1 cellular context compared by ENCODE assay signal in genomic region chr6:24743265-24743943, GRCh38.
TF ChIP-seq lines count a peak whose summit lies in the region.

No MANE protein-coding gene starts in this region.

TF ChIP-seq in K562, 482 proteins besides CTCF, POLR2A, EP300 and RAD21 (continues in another document):
- TF ChIP-seq ZBTB7A (IDR thresholded peaks at IDR 0.05; ENCODE audit: borderline replicate concordance, control insufficient read depth, low read depth, low read length) (no peak), MYC (IDR thresholded peaks at IDR 0.05; ENCODE audit: low read depth, low read length) (no peak), MYC (CRISPR knock-in tag; IDR thresholded peaks at IDR 0.05; ENCODE audit: borderline replicate concordance, low read depth) (0 out of 2 replicates have a peak, but pooled peaks have one; percentile 17), SMAD4 (CRISPR knock-in tag; conservative IDR thresholded peaks at IDR 0.05) (0 out of 2 replicates have a peak, but pooled peaks have one; percentile 55), EWSR1 (IDR thresholded peaks at IDR 0.05; ENCODE audit: borderline replicate concordance, low read depth, partially characterized antibody) (no peak), YY1 (IDR thresholded peaks at IDR 0.05; ENCODE audit: borderline replicate concordance in 1 of 3, control insufficient read depth in 1 of 3, extremely low read depth in 1 of 3, insufficient read depth in 3 of 3, insufficient read length in 1 of 3, insufficient replicate concordance in 2 of 3, low read depth in 1 of 3, low read length in 2 of 3) (peak; percentile 43 to 86 (median 47)), PURB (CRISPR knock-in tag; IDR thresholded peaks at IDR 0.05; ENCODE audit: low read depth) (no peak), ZNF354B (CRISPR knock-in tag; IDR thresholded peaks at IDR 0.05) (no peak), DACH1 (IDR thresholded peaks at IDR 0.05; ENCODE audit: partially characterized antibody) (no peak), ZNF197 (CRISPR knock-in tag; IDR thresholded peaks at IDR 0.05; ENCODE audit: low read depth) (0 out of 2 replicates have a peak, but pooled peaks have one; percentile 53), FOXA1 (IDR thresholded peaks at IDR 0.05; ENCODE audit: borderline replicate concordance) (no peak), TAL1 (IDR thresholded peaks at IDR 0.05) (no peak), CHD2 (IDR thresholded peaks at IDR 0.05; ENCODE audit: low read depth, low read length) (no peak), CTBP1 (IDR thresholded peaks at IDR 0.05; ENCODE audit: borderline replicate concordance) (0 out of 2 replicates have a peak, but pooled peaks have one; percentile 26), NFIC (IDR thresholded peaks at IDR 0.05) (peak; percentile 22; the same call in 1 of the 2 replicates), GABPB1 (CRISPR knock-in tag; IDR thresholded peaks at IDR 0.05) (peak; percentile 34; the same call in 1 of the 2 replicates), ZNF408 (CRISPR knock-in tag; IDR thresholded peaks at IDR 0.05; ENCODE audit: low read depth) (no peak), JUNB (CRISPR knock-in tag; conservative IDR thresholded peaks at IDR 0.05) (peak; percentile 55; the same call in 1 of the 2 replicates), FOXP4 (CRISPR knock-in tag; IDR thresholded peaks at IDR 0.05; ENCODE audit: borderline replicate concordance) (no peak), ZFP1 (CRISPR knock-in tag; IDR thresholded peaks at IDR 0.05) (no peak), FOSL1 (tag; conservative IDR thresholded peaks at IDR 0.05) (peak; percentile 97), KDM1A (IDR thresholded peaks at IDR 0.05) (no peak), JUND (IDR thresholded peaks at IDR 0.05; ENCODE audit: borderline replicate concordance, low read depth, low read length) (peak; percentile 86), JUND (tag; IDR thresholded peaks at IDR 0.05; ENCODE audit: borderline replicate concordance, low read depth, low read length) (peak; percentile 90), XRCC3 (IDR thresholded peaks at IDR 0.05) (no peak), HDAC8 (tag; IDR thresholded peaks at IDR 0.05) (no peak), HMBOX1 (IDR thresholded peaks at IDR 0.05) (peak; percentile 61; the same call in 1 of the 2 replicates), NFATC3 (IDR thresholded peaks at IDR 0.05) (no peak), ZNF592 (IDR thresholded peaks at IDR 0.05) (peak; percentile 65; the same call in 1 of the 2 replicates), EHMT2 (IDR thresholded peaks at IDR 0.05) (peak; percentile 82), NCOA2 (IDR thresholded peaks at IDR 0.05; ENCODE audit: partially characterized antibody in 2 of 2) (no peak), RFX7 (CRISPR knock-in tag; IDR thresholded peaks at IDR 0.05) (no peak), ATF7 (IDR thresholded peaks at IDR 0.05) (0 out of 2 replicates have a peak, but pooled peaks have one; percentile 21), ZNF436 (CRISPR knock-in tag; IDR thresholded peaks at IDR 0.05) (no peak), ZNF766 (CRISPR knock-in tag; conservative IDR thresholded peaks at IDR 0.05) (peak; percentile 66; the same call in 1 of the 2 replicates), NR2C2 (CRISPR knock-in tag; IDR thresholded peaks at IDR 0.05) (no peak), NR2C2 (tag; IDR thresholded peaks at IDR 0.05) (peak; percentile 63), ELF1 (tag; IDR thresholded peaks at IDR 0.05) (peak; percentile 26; the same call in 1 of the 2 replicates), RHOXF2B (CRISPR knock-in tag; conservative IDR thresholded peaks at IDR 0.05) (no peak), CHD7 (IDR thresholded peaks at IDR 0.05; ENCODE audit: low read depth, low read length) (no peak), PHTF2 (CRISPR knock-in tag; IDR thresholded peaks at IDR 0.05) (no peak), SMARCA4 (IDR thresholded peaks at IDR 0.05) (peak; percentile 54; the same call in 1 of the 2 replicates), ZNF431 (CRISPR knock-in tag; IDR thresholded peaks at IDR 0.05) (no peak), NFRKB (IDR thresholded peaks at IDR 0.05; ENCODE audit: low read depth) (peak; percentile 42; the same call in 1 of the 2 replicates), GABPA (tag; conservative IDR thresholded peaks at IDR 0.05; ENCODE audit: low read depth) (no peak), MITF (IDR thresholded peaks at IDR 0.05) (no peak)
- TF ChIP-seq, protein P1, sequence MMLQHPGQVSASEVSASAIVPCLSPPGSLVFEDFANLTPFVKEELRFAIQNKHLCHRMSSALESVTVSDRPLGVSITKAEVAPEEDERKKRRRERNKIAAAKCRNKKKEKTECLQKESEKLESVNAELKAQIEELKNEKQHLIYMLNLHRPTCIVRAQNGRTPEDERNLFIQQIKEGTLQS (IDR thresholded peaks at IDR 0.05): peak; percentile 91
- TF ChIP-seq, protein P1 (CRISPR knock-in tag; conservative IDR thresholded peaks at IDR 0.05): peak; percentile 61
